6 cellular contexts compared by ENCODE assay signal in genomic region chr15:20628538-20628937, GRCh38.
DNase-seq lines count a peak whose midpoint lies in the region; ATAC-seq, FAIRE-seq and TF ChIP-seq lines count a peak whose summit lies in the region.
"Not testable (repeated sequence)": the region's sequence is repeated elsewhere in the genome, so short reads cannot be mapped to it uniquely, and the experiment has no call there.

No MANE protein-coding gene starts in this region.

- TF ChIP-seq CTCF in HepG2 (CRISPR knock-in tag; IDR thresholded peaks at IDR 0.05); natural killer cell (IDR thresholded peaks at IDR 0.05); upper lobe of right lung (IDR thresholded peaks at IDR 0.05): not testable (repeated sequence)

- H3K9me3 ChIP-seq in HepG2 (ENCODE audit: low read length); upper lobe of right lung: not testable (repeated sequence)

- in situ Hi-C loops in HepG2 (cut with HindIII; ENCODE audit: extremely low pct_ligation_motif_present, low pct_unique_long_range_greater_than_20kb): not testable (repeated sequence)

- not testable (repeated sequence) for H3K4me3 ChIP-seq in HepG2 (replicated peaks in 1 of 3; ENCODE audit: insufficient read depth in 1 of 3, low read depth in 2 of 3, low read length in 3 of 3); upper lobe of right lung

- DNase-seq in activated T-cell treated with anti-CD3 and anti-CD28 coated beads, Interleukin-2, amount 50 U/mL, for 4 hours; effector memory CD8-positive, alpha-beta T cell; Right ventricle myocardium superior; HepG2 (ENCODE audit: low spot score); natural killer cell; upper lobe of right lung: not testable (repeated sequence)

- not testable (repeated sequence) for H3K36me3 ChIP-seq in HepG2 (replicated peaks in 1 of 2; ENCODE audit: control insufficient read depth in 1 of 2, insufficient read depth in 2 of 2, low read length in 2 of 2); upper lobe of right lung

- not testable (repeated sequence) for H3K27me3 Mint-ChIP-seq in activated T-cell treated with anti-CD3 and anti-CD28 coated beads, Interleukin-2, amount 50 U/mL, for 4 hours (ENCODE audit: low read depth); effector memory CD8-positive, alpha-beta T cell; natural killer cell (ENCODE audit: low read depth in 2 of 2)

- not testable (repeated sequence) for H3K79me2 ChIP-seq in HepG2 (ENCODE audit: insufficient read depth, low read length)

- H3K4me1 Mint-ChIP-seq in activated T-cell treated with anti-CD3 and anti-CD28 coated beads, Interleukin-2, amount 50 U/mL, for 4 hours (ENCODE audit: low read depth); effector memory CD8-positive, alpha-beta T cell (ENCODE audit: low read depth in 2 of 2); natural killer cell: not testable (repeated sequence)

- BruUV-seq in HepG2 (replicated peaks; lab: Mats Ljungman, UMichigan): not testable (repeated sequence)

- not testable (repeated sequence) for H3K36me3 Mint-ChIP-seq in activated T-cell treated with anti-CD3 and anti-CD28 coated beads, Interleukin-2, amount 50 U/mL, for 4 hours (ENCODE audit: insufficient read depth); effector memory CD8-positive, alpha-beta T cell (ENCODE audit: insufficient read depth); natural killer cell

- not testable (repeated sequence) for H4K20me1 ChIP-seq in HepG2 (ENCODE audit: insufficient read depth, low read length)

- not testable (repeated sequence) for H3K9me3 Mint-ChIP-seq in activated T-cell treated with anti-CD3 and anti-CD28 coated beads, Interleukin-2, amount 50 U/mL, for 4 hours; effector memory CD8-positive, alpha-beta T cell; natural killer cell

- H3K4me1 ChIP-seq in HepG2 (ENCODE audit: insufficient read depth, low read length); upper lobe of right lung: not testable (repeated sequence)

- FAIRE-seq in HepG2 (lab: Jason Lieb, UNC): not testable (repeated sequence)

- H3K27ac ChIP-seq in HepG2 (ENCODE audit: extremely low read length, insufficient read depth, low read length); upper lobe of right lung: not testable (repeated sequence)

- WGBS in HepG2 (ENCODE audit: low lambda C conversion rate): no CpG with 5 or more reads among the region's 30 CpGs

- ATAC-seq in activated T-cell treated with anti-CD3 and anti-CD28 coated beads, Interleukin-2, amount 50 U/mL, for 4 hours: peak; percentile 38 to 46
- peak; percentile 41 for ATAC-seq in effector memory CD8-positive, alpha-beta T cell (replicated peaks)
- ATAC-seq in Right ventricle myocardium superior (ENCODE audit: poor library complexity) (peak; percentile 68), HepG2 (peak; percentile 67), natural killer cell (peak; percentile 27 to 73 (median 44)), upper lobe of right lung (peak; percentile 43)

- not testable (repeated sequence) for H3K4me2 ChIP-seq in HepG2 (ENCODE audit: low read depth, low read length)

- TF ChIP-seq RAD21 in HepG2 (CRISPR knock-in tag; IDR thresholded peaks at IDR 0.05): not testable (repeated sequence)

- H2AFZ ChIP-seq in HepG2 (ENCODE audit: low read length): not testable (repeated sequence)

- H3K4me3 Mint-ChIP-seq in activated T-cell treated with anti-CD3 and anti-CD28 coated beads, Interleukin-2, amount 50 U/mL, for 4 hours; effector memory CD8-positive, alpha-beta T cell; natural killer cell: not testable (repeated sequence)

- H3K27ac Mint-ChIP-seq in effector memory CD8-positive, alpha-beta T cell; natural killer cell: not testable (repeated sequence)

- intact Hi-C loops in Right ventricle myocardium superior (cut with DNase I); HepG2 (cut with micrococcal nuclease; ENCODE audit: unreplicated experiment); natural killer cell (cut with micrococcal nuclease); upper lobe of right lung (cut with DNase I): not testable (repeated sequence)

- not testable (repeated sequence) for TF ChIP-seq EP300 in HepG2 (IDR thresholded peaks at IDR 0.05; ENCODE audit: low read depth in 2 of 2, low read length in 2 of 2); HepG2 (CRISPR knock-in tag; IDR thresholded peaks at IDR 0.05; ENCODE audit: borderline replicate concordance)

- CTCF ChIA-PET in HepG2 (lab: Yijun Ruan, JAX; ENCODE audit: low intra/inter-chr PET ratio, low total read pairs): not testable (repeated sequence)

- POLR2A ChIA-PET in HepG2 (lab: Yijun Ruan, JAX): not testable (repeated sequence)

- not testable (repeated sequence) for H3K9ac ChIP-seq in HepG2 (ENCODE audit: insufficient read depth, low read depth, low read length)

- TF ChIP-seq POLR2A in HepG2 (IDR thresholded peaks at IDR 0.05; ENCODE audit: insufficient read depth in 1 of 2, low read depth in 2 of 2, low read length in 2 of 2): not testable (repeated sequence)

- not testable (repeated sequence) for H3K27me3 ChIP-seq in HepG2 (ENCODE audit: control insufficient read depth in 1 of 2, insufficient read depth in 2 of 2, low read length in 2 of 2); upper lobe of right lung
